1 cellular context compared by ENCODE assay signal in genomic region chr4:68720723-68721122, GRCh38.
A peak's percentile ranks its signal among the peaks of the same experiment; 100 is the strongest.
TF ChIP-seq lines count a peak whose summit lies in the region.

No MANE protein-coding gene starts in this region.

TF ChIP-seq in HepG2, 621 proteins besides CTCF, POLR2A, EP300 and RAD21:
- TF ChIP-seq ZMYM4 (CRISPR knock-in tag; IDR thresholded peaks at IDR 0.05) (peak; percentile 66; the same call in 1 of the 2 replicates), ZNF281 (CRISPR knock-in tag; IDR thresholded peaks at IDR 0.05; ENCODE audit: borderline replicate concordance) (peak; percentile 66; the same call in 1 of the 2 replicates)
